16 cellular contexts compared by ENCODE assay signal in genomic region chr3:172221550-172221949, GRCh38.
A peak's percentile ranks its signal among the peaks of the same experiment; 100 is the strongest.
DNase-seq lines count a peak whose midpoint lies in the region; ATAC-seq, FAIRE-seq and TF ChIP-seq lines count a peak whose summit lies in the region.
"Had no signal": no experiment of that assay in that cellular context is flagged by ENCODE, and none has a peak within 500 bp of the region (broad histone marks: within the 10 kb centered on the region; RNA-seq: fewer than 3 reads in every experiment).

No MANE protein-coding gene starts in this region.

- peaks cover 60% of the 10 kb centered on the region for H4K20me1 ChIP-seq in astrocyte (ENCODE audit: insufficient read depth, low read length)

- H3K36me3 ChIP-seq in astrocyte (ENCODE audit: insufficient read depth, low read length) = peaks cover under 1% of the 10 kb centered on the region
- H3K36me3 ChIP-seq: SJSA1 had no signal

- no peak overlapping the region for H2AFZ ChIP-seq in astrocyte (ENCODE audit: low read depth, low read length)

- no peak overlapping the region for H3K4me3 ChIP-seq in astrocyte (ENCODE audit: insufficient read depth, low read depth, low read length)
- H3K4me3 ChIP-seq: SJSA1 had no signal

- H3K27ac Mint-ChIP-seq in astrocyte (ENCODE audit: unreplicated experiment) = no peak overlapping the region
- H3K27ac Mint-ChIP-seq: activated B cell treated with CpG ODN at 0.5 μM for 24 hours; activated T-cell treated with anti-CD3 and anti-CD28 coated beads, Interleukin-2, amount 50 U/mL, for 72 hours had no signal

- DNase-seq in AG08396 (ENCODE audit: low spot score) (peak; percentile 22), HT1080 (ENCODE audit: low read depth) (peak; percentile 75), astrocyte (ENCODE audit: low read depth) (peak; percentile 92), kidney glomerular epithelial cell (lab: John Stamatoyannopoulos, UW) (peak; percentile 71), amniotic stem cell (lab: John Stamatoyannopoulos, UW) (no peak), KBM-7 (no peak), NK-92 (lab: John Stamatoyannopoulos, UW; ENCODE audit: unreplicated experiment) (no peak)
- DNase-seq: activated B cell treated with CpG ODN at 0.5 μM for 24 hours; activated T-cell treated with anti-CD3 and anti-CD28 coated beads, Interleukin-2, amount 50 U/mL, for 72 hours; central memory CD4-positive, alpha-beta T cell; kidney; NCI-H1092 treated with DMSO at 0.1 percent for 48 hours; NCI-H510A had no signal

- no peaks in the 10 kb centered on the region for H3K27me3 ChIP-seq in astrocyte (ENCODE audit: insufficient read depth, low read length)
- H3K27me3 ChIP-seq: SJSA1 had no signal

- no peak for ATAC-seq in HG02763 (IDR thresholded peaks at IDR 0.05; ENCODE audit: unreplicated experiment)
- ATAC-seq: activated T-cell treated with anti-CD3 and anti-CD28 coated beads, Interleukin-2, amount 50 U/mL, for 72 hours had no signal

- no peak overlapping the region for H3K4me3 Mint-ChIP-seq in astrocyte (ENCODE audit: unreplicated experiment)
- H3K4me3 Mint-ChIP-seq: activated B cell treated with CpG ODN at 0.5 μM for 24 hours; activated T-cell treated with anti-CD3 and anti-CD28 coated beads, Interleukin-2, amount 50 U/mL, for 72 hours had no signal

- peak overlapping the region; percentile 43 for H3K4me2 ChIP-seq in astrocyte (ENCODE audit: low read length)

- FAIRE-seq in astrocyte (lab: Jason Lieb, UNC) = no peak
- FAIRE-seq: kidney had no signal

- H3K9me3 Mint-ChIP-seq in astrocyte (ENCODE audit: unreplicated experiment) = no peaks in the 10 kb centered on the region
- H3K9me3 Mint-ChIP-seq: activated B cell treated with CpG ODN at 0.5 μM for 24 hours had no signal

- H3K4me1 Mint-ChIP-seq in astrocyte (ENCODE audit: low read depth, unreplicated experiment) = peaks cover 71% of the 10 kb centered on the region
- H3K4me1 Mint-ChIP-seq: activated B cell treated with CpG ODN at 0.5 μM for 24 hours had no signal

- H3K27me3 Mint-ChIP-seq in astrocyte (ENCODE audit: low read depth, unreplicated experiment) = no peaks in the 10 kb centered on the region
- H3K27me3 Mint-ChIP-seq: activated B cell treated with CpG ODN at 0.5 μM for 24 hours had no signal

- in situ Hi-C loops in KBM-7 (cut with MboI; ENCODE audit: low pct_unique_long_range_greater_than_20kb, low sequenced_read_pairs) = no loop called here

- no peaks in the 10 kb centered on the region for H3K36me3 Mint-ChIP-seq in astrocyte (ENCODE audit: low read depth, unreplicated experiment)

- H3K79me2 ChIP-seq in astrocyte (ENCODE audit: insufficient read depth, low read length) = peaks cover 97% of the 10 kb centered on the region

- peaks cover 59% of the 10 kb centered on the region for H3K4me1 ChIP-seq in astrocyte (ENCODE audit: insufficient read depth, low read length)

- no peak for TF ChIP-seq CTCF in astrocyte (IDR thresholded peaks at IDR 0.05; ENCODE audit: insufficient read depth, low read depth, low read length)

- H3K27ac ChIP-seq in astrocyte (ENCODE audit: low read depth, low read length) = peak overlapping the region; percentile 68
- H3K27ac ChIP-seq: HL-60, SJSA1 had no signal

- H3K9ac ChIP-seq in astrocyte (ENCODE audit: low read length) = peak overlapping the region; percentile 6

- H3K9me3 ChIP-seq in astrocyte (ENCODE audit: insufficient read depth, low read depth, low read length) = no peaks in the 10 kb centered on the region
- H3K9me3 ChIP-seq: SJSA1 had no signal

Comparison
In these comparisons a context has a peak if more than half of its experiments do, and no peak if none do; other contexts are left out.
1. DNase-seq: peak in AG08396 (single experiment), HT1080 (single experiment), astrocyte (single experiment) and kidney glomerular epithelial cell (single experiment); none in amniotic stem cell (single experiment), KBM-7 (single experiment) and NK-92 (single experiment).